ENCODE assay signal across 1 cellular context in genomic region chr6:33101121-33101737, GRCh38. TPM values are rescaled to one million over a fixed set of nuclear protein-coding genes. Genes with fewer than 3 reads are reported as not detected.
"Had no signal": no experiment of that assay in that cellular context is flagged by ENCODE, and none has a peak within 500 bp of the region (broad histone marks: within the 10 kb centered on the region; RNA-seq: fewer than 3 reads in every experiment).

No MANE protein-coding gene starts in this region.

RNA-seq across cellular contexts. Expression of gene HLA-DPA1, which starts 27.8 kb away (rescaled TPM):
- total RNA-seq: IMR-90 had no signal
- polyA plus RNA-seq: IMR-90 had no signal
